Comparison of ENCODE assay signal across 8 cellular contexts in genomic region chr15:88894819-88895767, GRCh38. TPM values are rescaled to one million over a fixed set of nuclear protein-coding genes. Genes with fewer than 3 reads are reported as not detected.
A peak's percentile ranks its signal among the peaks of the same experiment; 100 is the strongest.
DNase-seq lines count a peak whose midpoint lies in the region; ATAC-seq, FAIRE-seq and TF ChIP-seq lines count a peak whose summit lies in the region.

Gene HAPLN3 (minus strand): TSS chr15:88895544. CDS start chr15:88887298, 8,246 bp downstream.

- no peaks in the 10 kb centered on the region for H3K79me2 ChIP-seq in neural progenitor cell (ENCODE audit: low read depth)

- H3K4me2 ChIP-seq in neural progenitor cell, result peak within 1 kb of the TSS; percentile 84

- WGBS in esophagus, 2 donors, result 1 to 2% methylated on average over 53 to 70 of the region's 70 CpGs
- WGBS in tibial nerve, 2 donors, result 1 to 2% methylated on average over 22 to 61 of the region's 70 CpGs

- H3K4me1 Mint-ChIP-seq in neural progenitor cell, result peaks cover 23% of the 10 kb centered on the region

- H3K9me3 ChIP-seq in esophagus (ENCODE audit: control insufficient read depth in 2 of 2, insufficient read depth in 1 of 2, low read depth in 1 of 2, low read length in 1 of 2) (no peaks in the 10 kb centered on the region), neural progenitor cell (ENCODE audit: low read depth) (no peaks in the 10 kb centered on the region), tibial nerve (no peaks in the 10 kb centered on the region)

- no peak for TF ChIP-seq POLR2A in tibial nerve (IDR thresholded peaks at IDR 0.05)

- H3K36me3 ChIP-seq in esophagus (ENCODE audit: control insufficient read depth in 2 of 2, insufficient read depth in 2 of 2, low read length in 1 of 2) (no peaks in the 10 kb centered on the region), neural progenitor cell (no peaks in the 10 kb centered on the region), tibial nerve (peaks cover 0 to 13% (median 0%) of the 10 kb centered on the region in 3 donors)

- H3K4me3 ChIP-seq in esophagus (ENCODE audit: low read depth in 1 of 2, low read length in 2 of 2) (peak within 1 kb of the TSS; percentile 53 to 54), neural progenitor cell (peak within 1 kb of the TSS; percentile 49), tibial nerve (peak within 1 kb of the TSS; percentile 18 to 55 (median 36))

- H4K20me1 ChIP-seq in neural progenitor cell (ENCODE audit: low read depth), result peaks cover 3% of the 10 kb centered on the region

- no peaks in the 10 kb centered on the region for H3K9me3 Mint-ChIP-seq in neural progenitor cell

- H3K27ac ChIP-seq in esophagus (ENCODE audit: low read depth in 2 of 2, low read length in 1 of 2) (no peak within 1 kb of the TSS), neural progenitor cell (no peak within 1 kb of the TSS), tibial nerve (peak within 1 kb of the TSS in 1 of 4 donors; percentile 10)

- ATAC-seq in GM19351 (IDR thresholded peaks at IDR 0.05; ENCODE audit: unreplicated experiment), result no peak

- DNase-seq in GM19239 (ENCODE audit: insufficient read length, low spot score), result peak; percentile 54
- DNase-seq in Kasumi-1 (lab: John Stamatoyannopoulos, UW), result peak; percentile 5 to 7
- DNase-seq in activated CD8-positive, alpha-beta memory T cell treated with anti-CD3 and anti-CD28 coated beads for 48 hours (ENCODE audit: low read depth in 2 of 3, low spot score in 2 of 3), result peak; percentile 40 to 49 (median 40)
- peak; percentile 51 for DNase-seq in neural progenitor cell (ENCODE audit: low spot score)
- no peak for DNase-seq in tibial nerve (ENCODE audit: low spot score in 2 of 2)
- DNase-seq in DMS153 treated with DMSO at 0.1 percent for 48 hours (lab: John Stamatoyannopoulos, UW; ENCODE audit: unreplicated experiment), result no peak

- FAIRE-seq in GM19239 (lab: Jason Lieb, UNC), result peak; percentile 70

- H3K27me3 ChIP-seq in esophagus (ENCODE audit: control insufficient read depth in 1 of 2, insufficient read depth in 2 of 2, low read length in 2 of 2), result no peaks in the 10 kb centered on the region
- peaks cover 20% of the 10 kb centered on the region for H3K27me3 ChIP-seq in neural progenitor cell
- peaks cover 0 to 28% of the 10 kb centered on the region in 2 donors for H3K27me3 ChIP-seq in tibial nerve

- peaks cover 3% of the 10 kb centered on the region for H3K36me3 Mint-ChIP-seq in neural progenitor cell

- peak within 1 kb of the TSS; percentile 85 for H2AFZ ChIP-seq in neural progenitor cell (replicated peaks)

- H3K9ac ChIP-seq in neural progenitor cell, result no peak within 1 kb of the TSS

- peaks cover 17% of the 10 kb centered on the region for H3K27me3 Mint-ChIP-seq in neural progenitor cell (ENCODE audit: insufficient read depth, low read depth)

- no peak within 1 kb of the TSS for H3K27ac Mint-ChIP-seq in neural progenitor cell

- H3K4me3 Mint-ChIP-seq in neural progenitor cell, result peak within 1 kb of the TSS; percentile 72

- H3F3A ChIP-seq in neural progenitor cell (ENCODE audit: low read depth), result peaks cover 22% of the 10 kb centered on the region

- H3K4me1 ChIP-seq in esophagus (ENCODE audit: control insufficient read depth in 2 of 2, insufficient read depth in 2 of 2, low read length in 1 of 2), result peaks cover 15 to 23% of the 10 kb centered on the region in 2 donors
- H3K4me1 ChIP-seq in neural progenitor cell, result peaks cover 33% of the 10 kb centered on the region
- peaks cover 0 to 36% (median 23%) of the 10 kb centered on the region in 4 donors for H3K4me1 ChIP-seq in tibial nerve

- TF ChIP-seq CTCF in neural progenitor cell (IDR thresholded peaks at IDR 0.05) (no peak), tibial nerve (IDR thresholded peaks at IDR 0.05) (no peak)

- TF ChIP-seq EP300 in tibial nerve (IDR thresholded peaks at IDR 0.05), result no peak

RNA-seq across cellular contexts. Expression of gene HAPLN3, which starts in this region (rescaled TPM):
- 1 to 10 TPM; 3.2 to 5.5 TPM for polyA plus RNA-seq in esophagus
- total RNA-seq in neural progenitor cell (ENCODE audit: low replicate concordance) (2.7 and 9.5 TPM in 2 replicates), tibial nerve (10 to 100 TPM in 3 of 4 donors, 1 to 10 TPM in 1; 4.4 to 27.3 (median 16.2) TPM)

Comparison
In these comparisons a context has a peak if more than half of its experiments do, and no peak if none do; other contexts are left out.
1. DNase-seq: peak in GM19239 (single experiment), Kasumi-1 (2 of 2), activated CD8-positive, alpha-beta memory T cell treated with anti-CD3 and anti-CD28 coated beads for 48 hours (3 of 3) and neural progenitor cell (single experiment); none in tibial nerve (0 of 2) and DMS153 treated with DMSO at 0.1 percent for 48 hours (single experiment).
2. Peak in every context shown above with its lines, with median percentiles within 50 percentile points of each other: H3K4me3 ChIP-seq.